Comparison of ENCODE assay signal across 8 cellular contexts in genomic region chr11:46392421-46393230, GRCh38. TPM values are rescaled to one million over a fixed set of nuclear protein-coding genes. Genes with fewer than 3 reads are reported as not detected.
DNase-seq lines count a peak whose midpoint lies in the region; ATAC-seq, FAIRE-seq and TF ChIP-seq lines count a peak whose summit lies in the region.

No MANE protein-coding gene starts in this region.

- FAIRE-seq in small intestine (lab: Jason Lieb, UNC) = no peak

- WGBS in mammary epithelial cell (ENCODE audit: low coverage, missing lambda C conversion rate) = 22% methylated on average over 25 of the region's 71 CpGs
- WGBS in small intestine, 3 donors = 2 to 8% (median 3%) methylated on average over 51 to 71 of the region's 71 CpGs

- H3K4me3 ChIP-seq in CD4-positive, alpha-beta memory T cell (ENCODE audit: low read length in 2 of 2) = peak overlapping the region in 1 of 2 donors; percentile 29
- H3K4me3 ChIP-seq in WERI-Rb-1 (ENCODE audit: low read depth, low read length) (peak overlapping the region; percentile 70), mammary epithelial cell (replicated peaks in 1 of 3; ENCODE audit: insufficient read depth in 1 of 3, low read depth in 2 of 3, low read length in 3 of 3) (peak overlapping the region in 2 of 3 experiments; percentile 41 to 42), small intestine (ENCODE audit: low read depth in 1 of 2, low read length in 2 of 2) (peak overlapping the region in 1 of 2 donors; percentile 59)

- H3K9me3 ChIP-seq in CD4-positive, alpha-beta memory T cell (ENCODE audit: control insufficient read depth in 1 of 2, low read length in 2 of 2) = no peaks in the 10 kb centered on the region
- H3K9me3 ChIP-seq in WERI-Rb-1 (ENCODE audit: severe bottlenecking) = no peaks in the 10 kb centered on the region
- H3K9me3 ChIP-seq in mammary epithelial cell (replicated peaks; ENCODE audit: insufficient read depth, low read length) = no peaks in the 10 kb centered on the region
- no peaks in the 10 kb centered on the region for H3K9me3 ChIP-seq in small intestine (ENCODE audit: control insufficient read depth, low read depth)

- BruUV-seq in mammary epithelial cell (replicated peaks; lab: Mats Ljungman, UMichigan) = no TSS peak

- peaks cover 0 to 7% (median 0%) of the 10 kb centered on the region in 8 donors for H3K9me3 Mint-ChIP-seq in CD4-positive, alpha-beta memory T cell

- TF ChIP-seq CTCF in WERI-Rb-1 (IDR thresholded peaks at IDR 0.05; ENCODE audit: low read depth, low read length) (no peak), mammary epithelial cell (conservative IDR thresholded peaks at IDR 0.05 in 1 of 2, IDR thresholded peaks at IDR 0.05 in 1 of 2; ENCODE audit: extremely low read depth in 1 of 2, insufficient read depth in 1 of 2, low read depth in 1 of 2, low read length in 2 of 2) (no peak)

- peaks cover 14 to 32% of the 10 kb centered on the region in 2 donors for H3K27me3 Mint-ChIP-seq in CD4-positive, alpha-beta memory T cell

- dilution Hi-C loops in mammary epithelial cell (cut with HindIII; ENCODE audit: low sequenced_read_pairs) = no loop called here

- POLR2A ChIA-PET in CD4-positive, alpha-beta memory T cell (lab: Charles Lee; ENCODE audit: partially characterized antibody) = interaction anchor here (0.6 to 1.3 kb wide), 4 partner anchors 13 to 44 kb away, joined by 3 to 5 read pairs (median 4); no protein-coding TSS in a partner anchor

- peak; percentile 66 for ATAC-seq in GM21423 (IDR thresholded peaks at IDR 0.05; ENCODE audit: unreplicated experiment)

- H3K4me1 Mint-ChIP-seq in CD4-positive, alpha-beta memory T cell = peaks cover 13 to 39% (median 24%) of the 10 kb centered on the region in 4 donors

- H3K27me3 ChIP-seq in CD4-positive, alpha-beta memory T cell (ENCODE audit: insufficient read depth, low read length) = peaks cover 23% of the 10 kb centered on the region
- H3K27me3 ChIP-seq in WERI-Rb-1 (ENCODE audit: insufficient read depth, low read depth, severe bottlenecking) (peaks cover 8% of the 10 kb centered on the region), mammary epithelial cell (ENCODE audit: insufficient read depth, low read length) (peaks cover 13% of the 10 kb centered on the region), small intestine (ENCODE audit: control insufficient read depth in 2 of 2, insufficient read depth in 2 of 2, low read length in 2 of 2) (peaks cover 3 to 19% of the 10 kb centered on the region in 2 donors)

- CTCF ChIA-PET in CD4-positive, alpha-beta memory T cell (lab: Charles Lee; ENCODE audit: partially characterized antibody) = interaction anchor here (0.9 to 1.2 kb wide), 2 partner anchors 40 to 83 kb away, joined by 4 read pairs; no protein-coding TSS in a partner anchor
- CTCF ChIA-PET in mammary epithelial cell (lab: Charles Lee; ENCODE audit: low non-redundant PET) = interaction anchor here (0.7 kb wide), 1 partner anchor 546 kb away, joined by 4 read pairs; no protein-coding TSS in a partner anchor

- peaks cover 4% of the 10 kb centered on the region for H3K36me3 ChIP-seq in CD4-positive, alpha-beta memory T cell (ENCODE audit: insufficient read depth, low read length)
- H3K36me3 ChIP-seq in WERI-Rb-1 = peaks cover 20% of the 10 kb centered on the region
- H3K36me3 ChIP-seq in mammary epithelial cell (ENCODE audit: insufficient read depth, low read length) = no peaks in the 10 kb centered on the region
- peaks cover 0 to 4% of the 10 kb centered on the region in 2 donors for H3K36me3 ChIP-seq in small intestine (ENCODE audit: control insufficient read depth in 2 of 2, insufficient read depth in 2 of 2, low read length in 2 of 2)

- in situ Hi-C loops in mammary epithelial cell (cut with MboI; ENCODE audit: low sequenced_read_pairs in 2 of 2) = loop anchor here in 1 of 2 donors (10.0 kb wide), 1 partner anchor 142 kb away; no protein-coding TSS in a partner anchor

- peaks cover 42% of the 10 kb centered on the region for H3K4me1 ChIP-seq in CD4-positive, alpha-beta memory T cell (ENCODE audit: insufficient read depth, low read length)
- H3K4me1 ChIP-seq in mammary epithelial cell (ENCODE audit: insufficient read depth, low read length) (peaks cover 25% of the 10 kb centered on the region), small intestine (ENCODE audit: control insufficient read depth in 2 of 2, insufficient read depth in 1 of 2, low read depth in 1 of 2, low read length in 1 of 2) (peaks cover 3 to 6% of the 10 kb centered on the region in 2 donors)

- H3K36me3 Mint-ChIP-seq in CD4-positive, alpha-beta memory T cell = peaks cover 12 to 13% of the 10 kb centered on the region in 2 donors

- peak overlapping the region; percentile 90 for H3K4me2 ChIP-seq in mammary epithelial cell (ENCODE audit: insufficient read depth, low read depth, low read length)

- intact Hi-C loops in CD4-positive, alpha-beta memory T cell (cut with micrococcal nuclease) = loop anchor here (10.0 kb wide), 1 partner anchor 508 kb away; the partner anchor contains the start of gene MAPK8IP1
- intact Hi-C loops in mammary epithelial cell (cut with micrococcal nuclease) = no loop called here

- no peak overlapping the region for H2AFZ ChIP-seq in mammary epithelial cell (ENCODE audit: low read depth, low read length)

- no peaks in the 10 kb centered on the region for H3K79me2 ChIP-seq in mammary epithelial cell (ENCODE audit: insufficient read depth, low read length)

- peak overlapping the region in 4 of 7 donors; percentile 15 to 81 (median 70) for H3K27ac Mint-ChIP-seq in CD4-positive, alpha-beta memory T cell

- peak overlapping the region; percentile 63 to 84 (median 80) for H3K4me3 Mint-ChIP-seq in CD4-positive, alpha-beta memory T cell

- peak; percentile 75 to 80 (median 76) for DNase-seq in CD4-positive, alpha-beta memory T cell
- DNase-seq in KG1 (lab: John Stamatoyannopoulos, UW) (peak; percentile 43), WERI-Rb-1 (peak; percentile 70), mammary epithelial cell (peak; percentile 69), iPS-NIHi7 (ENCODE audit: extremely low spot score) (peak; percentile 96), small intestine (peak; percentile 79), NCI-H1694 (lab: John Stamatoyannopoulos, UW) (no peak)

- H3K9ac ChIP-seq in mammary epithelial cell (ENCODE audit: insufficient read depth, low read length) = no peak overlapping the region

- H4K20me1 ChIP-seq in mammary epithelial cell (ENCODE audit: insufficient read depth, low read length) = no peaks in the 10 kb centered on the region

- no peak overlapping the region for H3K27ac ChIP-seq in CD4-positive, alpha-beta memory T cell (ENCODE audit: low read depth, low read length)
- peak overlapping the region; percentile 58 for H3K27ac ChIP-seq in WERI-Rb-1
- no peak overlapping the region for H3K27ac ChIP-seq in mammary epithelial cell (ENCODE audit: insufficient read depth, low read depth, low read length)
- H3K27ac ChIP-seq in small intestine (ENCODE audit: low read depth in 1 of 2, low read length in 1 of 2) = peak overlapping the region in 1 of 2 donors; percentile 8

RNA-seq across cellular contexts. Expression of gene CHRM4, which starts 1.1 kb away (rescaled TPM):
- not detected for total RNA-seq in CD4-positive, alpha-beta memory T cell
- under 1 TPM; 0.12 to 0.16 TPM for polyA plus RNA-seq in CD4-positive, alpha-beta memory T cell
- total RNA-seq in mammary epithelial cell = under 1 TPM in 1 of 2 donors, not detected in 1; 0.17 TPM
- polyA plus RNA-seq in mammary epithelial cell = 0.03 TPM
- polyA minus RNA-seq in mammary epithelial cell = not detected
- 1 to 10 TPM in 2 of 3 donors, not detected in 1; 3.1 to 7.8 TPM for polyA plus RNA-seq in small intestine

RNA-seq across cellular contexts. Expression of gene MDK, which starts 11.2 kb away (rescaled TPM):
- total RNA-seq in CD4-positive, alpha-beta memory T cell = 1 to 10 TPM; 4.7 to 5.6 TPM
- polyA plus RNA-seq in CD4-positive, alpha-beta memory T cell = not detected
- total RNA-seq in mammary epithelial cell = 1 to 10 TPM; 2.3 to 2.4 TPM
- polyA plus RNA-seq in mammary epithelial cell (2.1 TPM), small intestine (100 to 1,000 TPM; 206 to 356 (median 246) TPM)
- polyA minus RNA-seq in mammary epithelial cell = not detected

RNA-seq across cellular contexts. Expression of gene DGKZ, which starts 45.4 kb away (rescaled TPM):
- 100 to 1,000 TPM; 230 to 235 TPM for total RNA-seq in CD4-positive, alpha-beta memory T cell
- 10 to 100 TPM; 34.8 to 78.9 TPM for polyA plus RNA-seq in CD4-positive, alpha-beta memory T cell
- total RNA-seq in mammary epithelial cell = 10 to 100 TPM; 80.7 to 83.6 TPM
- polyA plus RNA-seq in mammary epithelial cell (71.3 TPM), small intestine (100 to 1,000 TPM in 2 of 3 donors, 10 to 100 TPM in 1; 90.1 to 122 (median 117) TPM)
- 90.3 TPM for polyA minus RNA-seq in mammary epithelial cell

Comparison
In these comparisons a context has a peak if more than half of its experiments do, and no peak if none do; other contexts are left out.
1. RNA of gene MDK, which starts 11.2 kb away (polyA plus RNA-seq): 206 to 356 TPM in small intestine; 2.1 TPM in mammary epithelial cell (single experiment) and not detected in CD4-positive, alpha-beta memory T cell; every median in the first group is over 10 times any median in the second.